Comparison of ENCODE assay signal across 11 cellular contexts in the genomic region with DNA sequence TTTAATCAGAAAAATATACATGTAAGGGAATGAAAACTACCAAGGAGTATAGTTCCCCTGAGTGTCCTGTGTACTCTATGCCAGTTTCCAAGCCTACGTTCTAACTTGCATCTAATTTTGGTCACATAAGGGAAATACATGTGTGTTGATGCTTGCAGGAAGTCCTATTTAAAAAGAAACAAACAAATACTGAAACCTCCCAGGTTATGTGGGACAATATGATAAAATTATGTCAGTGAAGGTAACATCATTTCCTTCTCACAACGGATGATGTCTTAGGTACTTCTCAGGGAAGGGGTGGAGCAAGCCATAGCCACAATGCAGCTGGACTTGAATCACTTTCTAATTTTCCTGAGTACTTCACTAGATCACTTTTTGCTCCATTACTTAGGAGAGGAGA.
DNase-seq lines count a peak whose midpoint lies in the region; ATAC-seq, FAIRE-seq and TF ChIP-seq lines count a peak whose summit lies in the region.
"Had no signal": no experiment of that assay in that cellular context is flagged by ENCODE, and none has a peak within 500 bp of the region (broad histone marks: within the 10 kb centered on the region; RNA-seq: fewer than 3 reads in every experiment).

No MANE protein-coding gene starts in this region.

- H3K36me3 ChIP-seq in mucosa of descending colon (ENCODE audit: low read depth) (no peaks in the 10 kb centered on the region), uterus (no peaks in the 10 kb centered on the region)

- H3K4me1 ChIP-seq in mucosa of descending colon (ENCODE audit: low read depth) (peaks cover 4% of the 10 kb centered on the region), uterus (peaks cover 4 to 6% of the 10 kb centered on the region in 2 donors)

- CTCF ChIA-PET in activated naive CD4-positive, alpha-beta T cell treated with anti-CD3 and anti-CD28 coated beads, Interleukin-2, amount 10 ng/mL, durations not matched to agents 7 days and 5 days (lab: Charles Lee), result no interaction called here

- TF ChIP-seq POLR2A in uterus (IDR thresholded peaks at IDR 0.05), result no peak
- TF ChIP-seq POLR2A in H54 (IDR thresholded peaks at IDR 0.05; ENCODE audit: low read depth, low read length), result no peak

- no peaks in the 10 kb centered on the region for H3K27me3 ChIP-seq in uterus

- intact Hi-C loops in mucosa of descending colon (cut with DNase I, micrococcal nuclease) (no loop called here), uterus (cut with DNase I; ENCODE audit: low total_unique reads) (no loop called here)

- H3K9me3 ChIP-seq in mucosa of descending colon (no peaks in the 10 kb centered on the region), uterus (no peaks in the 10 kb centered on the region)

- peaks cover 4% of the 10 kb centered on the region for H3K27me3 Mint-ChIP-seq in activated naive CD4-positive, alpha-beta T cell treated with anti-CD3 and anti-CD28 coated beads, Interleukin-2, amount 10 ng/mL, durations not matched to agents 7 days and 5 days

- FAIRE-seq in H54 (lab: Jason Lieb, UNC), result no peak

- H3K27ac ChIP-seq in uterus, result peak overlapping the region; percentile 56 to 63
- H3K27ac ChIP-seq: parathyroid adenoma had no signal

- no peak overlapping the region for H3K4me3 Mint-ChIP-seq in activated naive CD4-positive, alpha-beta T cell treated with anti-CD3 and anti-CD28 coated beads, Interleukin-2, amount 10 ng/mL, durations not matched to agents 7 days and 5 days
- H3K4me3 Mint-ChIP-seq: activated T-cell treated with anti-CD3 and anti-CD28 coated beads, Interleukin-2, amount 50 U/mL, for 24 hours had no signal

- no peaks in the 10 kb centered on the region for H3K9me3 Mint-ChIP-seq in activated naive CD4-positive, alpha-beta T cell treated with anti-CD3 and anti-CD28 coated beads, Interleukin-2, amount 10 ng/mL, durations not matched to agents 7 days and 5 days
- H3K9me3 Mint-ChIP-seq: activated T-cell treated with anti-CD3 and anti-CD28 coated beads, Interleukin-2, amount 50 U/mL, for 24 hours had no signal

- peak overlapping the region; percentile 72 for H3K27ac Mint-ChIP-seq in activated naive CD4-positive, alpha-beta T cell treated with anti-CD3 and anti-CD28 coated beads, Interleukin-2, amount 10 ng/mL, durations not matched to agents 7 days and 5 days
- H3K27ac Mint-ChIP-seq: activated T-cell treated with anti-CD3 and anti-CD28 coated beads, Interleukin-2, amount 50 U/mL, for 24 hours had no signal

- ATAC-seq in mucosa of descending colon, result peak; percentile 8

- TF ChIP-seq CTCF in mucosa of descending colon (IDR thresholded peaks at IDR 0.05) (no peak), uterus (IDR thresholded peaks at IDR 0.05) (no peak)

- H3K4me1 Mint-ChIP-seq in activated naive CD4-positive, alpha-beta T cell treated with anti-CD3 and anti-CD28 coated beads, Interleukin-2, amount 10 ng/mL, durations not matched to agents 7 days and 5 days, result peaks cover 25% of the 10 kb centered on the region

- H3K36me3 Mint-ChIP-seq in activated naive CD4-positive, alpha-beta T cell treated with anti-CD3 and anti-CD28 coated beads, Interleukin-2, amount 10 ng/mL, durations not matched to agents 7 days and 5 days, result no peaks in the 10 kb centered on the region

- no peak for DNase-seq in activated naive CD4-positive, alpha-beta T cell treated with anti-CD3 and anti-CD28 coated beads, Interleukin-2, amount 10 ng/mL, durations not matched to agents 7 days and 5 days
- DNase-seq in activated naive CD4-positive, alpha-beta T cell treated with Interleukin-2 at 50 U/mL for 16 hours, result no peak
- DNase-seq in central memory CD4-positive, alpha-beta T cell, result peak; percentile 24
- DNase-seq in mucosa of descending colon (no peak), uterus (no peak), mesenteric fat pad (ENCODE audit: low spot score) (no peak), H54 (ENCODE audit: insufficient read length, low spot score) (no peak), NCI-H187 treated with DMSO at 0.1 percent for 48 hours (lab: John Stamatoyannopoulos, UW) (no peak)
- DNase-seq: activated T-cell treated with anti-CD3 and anti-CD28 coated beads, Interleukin-2, amount 50 U/mL, for 24 hours; SHP77 had no signal

- H3K4me3 ChIP-seq in mucosa of descending colon (no peak overlapping the region), uterus (no peak overlapping the region)
